10 cellular contexts compared by ENCODE assay signal in the genomic region with DNA sequence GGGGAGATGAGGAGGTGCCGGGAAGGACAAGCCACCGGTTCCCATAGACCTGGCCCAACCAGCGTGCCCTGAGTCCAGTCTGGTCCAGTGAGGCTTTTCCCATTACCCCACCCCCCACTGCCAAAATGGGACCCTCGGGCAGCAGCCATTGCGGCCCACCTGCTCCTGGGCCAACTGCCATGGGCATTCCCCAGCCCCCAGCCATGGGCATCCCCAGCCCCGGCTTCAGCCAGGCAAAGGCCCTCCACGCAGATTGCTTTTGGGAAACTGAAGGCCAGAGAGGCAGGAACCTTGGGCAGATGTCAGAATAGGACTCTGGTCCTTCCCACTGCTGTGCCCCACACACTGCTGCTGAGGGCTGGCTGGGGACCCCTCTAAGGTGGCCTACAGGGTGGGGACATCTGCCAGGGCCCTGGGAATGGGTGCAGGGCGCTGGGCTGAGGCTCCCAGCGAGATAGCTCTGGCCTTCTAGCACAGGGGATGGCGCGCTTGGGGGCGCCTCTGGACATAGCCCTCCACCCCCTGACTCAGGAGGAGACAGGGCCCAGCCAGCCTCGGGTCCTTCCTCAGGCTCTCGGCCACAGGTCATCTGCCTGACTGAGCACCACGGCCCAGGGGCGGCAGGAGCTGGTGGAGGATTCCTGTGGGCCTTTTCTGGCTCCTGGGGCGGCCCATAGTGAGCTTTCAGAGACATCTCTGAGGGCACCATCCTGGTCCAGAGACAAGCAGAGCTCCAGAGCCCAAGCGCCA. TPM values are rescaled to one million over a fixed set of nuclear protein-coding genes. Genes with fewer than 3 reads are reported as not detected.
DNase-seq lines count a peak whose midpoint lies in the region; ATAC-seq and TF ChIP-seq lines count a peak whose summit lies in the region.
"Had no signal": no experiment of that assay in that cellular context is flagged by ENCODE, and none has a peak within 500 bp of the region (broad histone marks: within the 10 kb centered on the region; RNA-seq: fewer than 3 reads in every experiment).

No MANE protein-coding gene starts in this region.

- TF ChIP-seq POLR2A in body of pancreas (IDR thresholded peaks at IDR 0.05): no peak

- H3K4me1 ChIP-seq in body of pancreas: peaks cover 79% of the 10 kb centered on the region
- peaks cover 0 to 70% (median 45%) of the 10 kb centered on the region in 4 donors for H3K4me1 ChIP-seq in tibial artery

- H3K4me1 Mint-ChIP-seq in naive B cell: peaks cover 33 to 55% (median 39%) of the 10 kb centered on the region in 3 donors

- H3K4me3 ChIP-seq in body of pancreas (no peak overlapping the region), tibial artery (peak overlapping the region in 1 of 2 donors; percentile 81)

- ATAC-seq in body of pancreas: no peak
- no peak for ATAC-seq in naive B cell (ENCODE audit: low read depth in 2 of 2)
- no peak for ATAC-seq in HG03442 (IDR thresholded peaks at IDR 0.05; ENCODE audit: unreplicated experiment)
- ATAC-seq in GM21423 (IDR thresholded peaks at IDR 0.05; ENCODE audit: unreplicated experiment): no peak

- TF ChIP-seq CTCF in body of pancreas (IDR thresholded peaks at IDR 0.05) (no peak), tibial artery (IDR thresholded peaks at IDR 0.05) (no peak)

- H3K27ac Mint-ChIP-seq in naive B cell: peak overlapping the region in 5 of 6 donors; percentile 11 to 96 (median 81)

- peak overlapping the region in 3 of 8 donors; percentile 47 to 97 (median 71) for H3K4me3 Mint-ChIP-seq in naive B cell

- intact Hi-C loops in body of pancreas (cut with DNase I) (no loop called here), tibial artery (cut with DNase I; ENCODE audit: low total_unique reads) (loop anchor here (10.0 kb wide), 1 partner anchor 339 kb away; a partner anchor contains a TSS)

- H3K36me3 Mint-ChIP-seq in naive B cell: no peaks in the 10 kb centered on the region

- H3K9me3 ChIP-seq in body of pancreas (no peaks in the 10 kb centered on the region), tibial artery (no peaks in the 10 kb centered on the region)

- WGBS in body of pancreas, 2 donors: 74 to 83% methylated on average over 2 to 12 of the region's 18 CpGs

- peak; percentile 67 for DNase-seq in activated effector memory CD4-positive, alpha-beta T cell treated with anti-CD3 and anti-CD28 coated beads, Interleukin-2, amount 50 U/mL, for 16 hours
- no peak for DNase-seq in activated effector memory CD4-positive, alpha-beta T cell treated with Interleukin-2 at 50 U/mL for 16 hours
- DNase-seq in body of pancreas (peak; percentile 15 to 32 (median 25)), naive B cell (no peak), tibial artery (peak; percentile 18 to 67), AG08396 (ENCODE audit: low spot score) (no peak)
- DNase-seq: foreskin fibroblast; NK-92 treated with Interleukin-12 subunit alpha and Interleukin-12 subunit beta, amount 100 ng/mL, for 24 hours had no signal

- peaks cover 0 to 5% (median 0%) of the 10 kb centered on the region in 3 donors for H3K27me3 Mint-ChIP-seq in naive B cell

- H3K27ac ChIP-seq in body of pancreas: peak overlapping the region in 3 of 4 donors; percentile 94 to 96 (median 96)
- H3K27ac ChIP-seq in tibial artery: peak overlapping the region; percentile 88 to 89

- H3K27me3 ChIP-seq in body of pancreas: no peaks in the 10 kb centered on the region
- H3K27me3 ChIP-seq in tibial artery: no peaks in the 10 kb centered on the region

- H3K9me3 Mint-ChIP-seq in naive B cell: no peaks in the 10 kb centered on the region

- H3K36me3 ChIP-seq in body of pancreas (replicated peaks in 1 of 2; ENCODE audit: insufficient read depth in 1 of 2, low read depth in 2 of 2) (peaks cover 8 to 10% of the 10 kb centered on the region in 2 donors), tibial artery (peaks cover 17 to 35% (median 35%) of the 10 kb centered on the region in 3 donors)

RNA-seq across cellular contexts. Expression of a gene that starts 4.9 kb away (rescaled TPM):
- total RNA-seq in body of pancreas: 10 to 100 TPM; 57.3 to 98.9 TPM
- polyA plus RNA-seq in naive B cell (ENCODE audit: low read depth in 6 of 6): 10 to 100 TPM; 46.7 to 60.7 (median 55.0) TPM

RNA-seq across cellular contexts. Expression of a gene that starts 47.0 kb away (rescaled TPM):
- 100 to 1,000 TPM in 1 of 2 donors, 10 to 100 TPM in 1; 73.9 to 201 TPM for total RNA-seq in body of pancreas
- polyA plus RNA-seq in naive B cell (ENCODE audit: low read depth in 6 of 6): 10 to 100 TPM; 21.9 to 33.8 (median 28.0) TPM

RNA-seq across cellular contexts. Expression of a gene that starts 47.1 kb away (rescaled TPM):
- not detected for total RNA-seq in body of pancreas
- not detected for polyA plus RNA-seq in naive B cell (ENCODE audit: low read depth in 6 of 6)

RNA-seq across cellular contexts. Expression of a gene that starts 47.2 kb away (rescaled TPM):
- total RNA-seq in body of pancreas: 10 to 100 TPM; 16.2 to 17.9 TPM
- 10 to 100 TPM; 10.1 to 17.5 (median 13.0) TPM for polyA plus RNA-seq in naive B cell (ENCODE audit: low read depth in 6 of 6)

Comparison
In these comparisons a context has a peak if more than half of its experiments do, and no peak if none do; other contexts are left out.
1. DNase-seq: peak in activated effector memory CD4-positive, alpha-beta T cell treated with anti-CD3 and anti-CD28 coated beads, Interleukin-2, amount 50 U/mL, for 16 hours (single experiment), body of pancreas (4 of 4) and tibial artery (2 of 2); none in activated effector memory CD4-positive, alpha-beta T cell treated with Interleukin-2 at 50 U/mL for 16 hours (single experiment), naive B cell (single experiment) and AG08396 (single experiment).